Comparison of ENCODE assay signal across 2 cellular contexts in genomic region chr2:229693845-229694244, GRCh38. TPM values are rescaled to one million over a fixed set of nuclear protein-coding genes. Genes with fewer than 3 reads are reported as not detected.
"Had no signal": no experiment of that assay in that cellular context is flagged by ENCODE, and none has a peak within 500 bp of the region (broad histone marks: within the 10 kb centered on the region; RNA-seq: fewer than 3 reads in every experiment).

No MANE protein-coding gene starts in this region.

RNA-seq across cellular contexts. Expression of gene DNER, which starts 20.5 kb away (rescaled TPM):
- total RNA-seq: liver, mesothelial cell of epicardium had no signal
